In the genomic region with DNA sequence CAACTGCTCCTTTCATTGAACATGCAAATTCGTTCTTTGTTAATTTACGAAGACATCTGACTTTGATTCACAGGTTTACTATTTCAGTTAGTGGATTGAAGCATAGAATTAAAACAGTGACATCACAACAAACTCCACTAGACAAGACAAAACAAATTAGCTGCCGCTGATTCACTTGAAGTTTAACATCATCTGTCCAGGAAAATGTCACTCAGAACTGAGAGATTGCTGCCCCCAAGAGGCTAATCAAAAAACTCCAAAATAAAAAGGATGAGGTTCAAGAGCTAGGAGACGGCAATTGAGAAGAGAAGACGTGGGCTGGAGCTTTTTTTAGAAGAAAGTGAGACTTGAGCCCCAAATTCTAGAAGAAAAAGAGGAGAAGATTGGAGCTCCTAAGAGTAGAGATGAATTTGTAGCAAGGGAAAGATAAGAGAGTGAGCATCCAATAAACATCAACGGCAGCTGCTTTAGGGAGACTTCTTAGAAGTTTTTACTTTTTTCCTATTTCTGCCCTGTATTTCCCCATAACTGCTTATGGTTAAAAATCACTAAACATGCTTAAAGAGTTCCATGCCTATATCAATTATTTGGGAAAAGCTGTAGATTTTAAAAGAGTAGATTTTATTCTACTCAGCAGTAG, we compare ENCODE assay signal across 8 cellular contexts. TPM values are rescaled to one million over a fixed set of nuclear protein-coding genes. Genes with fewer than 3 reads are reported as not detected.
A peak's percentile ranks its signal among the peaks of the same experiment; 100 is the strongest.
DNase-seq lines count a peak whose midpoint lies in the region; FAIRE-seq and TF ChIP-seq lines count a peak whose summit lies in the region.

No MANE protein-coding gene starts in this region.

- no peak overlapping the region for H4K91ac ChIP-seq in H9 (ENCODE audit: insufficient read length, low read depth, low read length)

- H3K4me1 ChIP-seq in H9 (ENCODE audit: insufficient read depth, low read length): no peaks in the 10 kb centered on the region
- H3K4me1 ChIP-seq in spleen: no peaks in the 10 kb centered on the region

- no peaks in the 10 kb centered on the region for H3K9me3 ChIP-seq in H9 (ENCODE audit: control insufficient read depth, low read depth, low read length)
- H3K9me3 ChIP-seq in spleen: no peaks in the 10 kb centered on the region

- TF ChIP-seq POLR2A in spleen (IDR thresholded peaks at IDR 0.05): no peak
- TF ChIP-seq POLR2A in lower leg skin (IDR thresholded peaks at IDR 0.05): no peak

- no peak overlapping the region for H4K5ac ChIP-seq in H9 (ENCODE audit: insufficient read length, low read depth, low read length)

- TF ChIP-seq CTCF in H9 (conservative IDR thresholded peaks at IDR 0.05) (peak; percentile 68), spleen (IDR thresholded peaks at IDR 0.05 in 8 of 11, conservative IDR thresholded peaks at IDR 0.05 in 3 of 11) (peak in 6 of 11 experiments; percentile 14 to 44 (median 36)), lower leg skin (IDR thresholded peaks at IDR 0.05) (no peak)

- H2BK5ac ChIP-seq in H9 (ENCODE audit: insufficient read length, low read length): no peak overlapping the region

- H3K27ac ChIP-seq in H9 (ENCODE audit: insufficient read length, low read depth, low read length) (no peak overlapping the region), spleen (no peak overlapping the region)

- H3K9me3 Mint-ChIP-seq in activated naive CD4-positive, alpha-beta T cell treated with anti-CD3 and anti-CD28 coated beads for 36 hours: no peaks in the 10 kb centered on the region
- no peaks in the 10 kb centered on the region for H3K9me3 Mint-ChIP-seq in H9

- no peaks in the 10 kb centered on the region for H3K79me2 ChIP-seq in H9 (ENCODE audit: insufficient read depth, low read length)

- H3K4me2 ChIP-seq in H9 (ENCODE audit: insufficient read depth, insufficient read length, low read length): no peak overlapping the region

- H2AFZ ChIP-seq in H9 (ENCODE audit: low read length): no peak overlapping the region

- H3K4me3 ChIP-seq in spleen (no peak overlapping the region), lower leg skin (ENCODE audit: low read depth, poor library complexity, severe bottlenecking) (no peak overlapping the region)

- no peaks in the 10 kb centered on the region for H3K36me3 ChIP-seq in spleen

- no peak overlapping the region for H3K18ac ChIP-seq in H9 (ENCODE audit: insufficient read length, low read depth, low read length)

- H3K4me1 Mint-ChIP-seq in activated naive CD4-positive, alpha-beta T cell treated with anti-CD3 and anti-CD28 coated beads for 36 hours (ENCODE audit: low read depth): peaks cover 3% of the 10 kb centered on the region
- peaks cover 0 to 2% of the 10 kb centered on the region in 2 experiments; a peak in 2 of 4 replicates for H3K4me1 Mint-ChIP-seq in H9

- no peak overlapping the region for H2AK5ac ChIP-seq in H9 (ENCODE audit: insufficient read length, low read length)

- H3K27ac Mint-ChIP-seq in activated naive CD4-positive, alpha-beta T cell treated with anti-CD3 and anti-CD28 coated beads for 36 hours: no peak overlapping the region
- no peak overlapping the region for H3K27ac Mint-ChIP-seq in H9

- H2BK15ac ChIP-seq in H9 (ENCODE audit: low read depth, low read length): no peak overlapping the region

- FAIRE-seq in TTC549 (lab: Jason Lieb, UNC) (peak; percentile 68), frontal cortex (lab: Jason Lieb, UNC) (peak; percentile 36)

- WGBS in H9 (ENCODE audit: extremely low coverage, insufficient read length, low lambda C conversion rate): no CpG with 5 or more reads among the region's 6 CpGs
- WGBS in spleen, 5 donors: 33 to 45% (median 37%) methylated on average over 6 of the region's 6 CpGs
- whole genome bisulfite sequencing in lower leg skin, 2 donors: 22 to 32% methylated on average over 6 of the region's 6 CpGs

- H3K9ac ChIP-seq in H9 (ENCODE audit: extremely low read depth, insufficient read length, low read length): no peak overlapping the region

- H3K23ac ChIP-seq in H9 (ENCODE audit: insufficient read length, low read depth, low read length): no peak overlapping the region

- H3K79me1 ChIP-seq in H9 (ENCODE audit: insufficient read depth, low read depth, low read length, poor library complexity, severe bottlenecking): no peaks in the 10 kb centered on the region

- intact Hi-C loops in activated naive CD4-positive, alpha-beta T cell treated with anti-CD3 and anti-CD28 coated beads for 36 hours (cut with micrococcal nuclease): loop anchor here (1.0 to 5.0 kb wide), 6 partner anchors 99 to 1412 kb away; a partner anchor contains a TSS
- intact Hi-C loops in spleen (cut with DNase I; ENCODE audit: low total_unique reads): loop anchor here (10.0 kb wide), 3 partner anchors 411 to 1401 kb away; no protein-coding TSS in a partner anchor
- intact Hi-C loops in lower leg skin (cut with DNase I; ENCODE audit: low total_unique reads): loop anchor here (10.0 kb wide), 2 partner anchors 611 to 1411 kb away; no protein-coding TSS in a partner anchor

- H3T11ph ChIP-seq in H9 (ENCODE audit: low read length): no peak overlapping the region

- no peaks in the 10 kb centered on the region for H3K36me3 Mint-ChIP-seq in activated naive CD4-positive, alpha-beta T cell treated with anti-CD3 and anti-CD28 coated beads for 36 hours (ENCODE audit: low read depth)
- H3K36me3 Mint-ChIP-seq in H9 (ENCODE audit: insufficient read depth in 1 of 3, low read depth in 3 of 3): no peaks in the 10 kb centered on the region

- CTCF ChIA-PET in activated naive CD4-positive, alpha-beta T cell treated with anti-CD3 and anti-CD28 coated beads for 36 hours (lab: Charles Lee): interaction anchor here (0.6 to 1.6 kb wide), 25 partner anchors 9 to 1411 kb away, joined by 3 to 15 read pairs (median 4); no protein-coding TSS in a partner anchor

- no peak overlapping the region for H3K56ac ChIP-seq in H9 (ENCODE audit: insufficient read length, low read depth, low read length)

- no peak overlapping the region for H3K4me3 Mint-ChIP-seq in activated naive CD4-positive, alpha-beta T cell treated with anti-CD3 and anti-CD28 coated beads for 36 hours
- H3K4me3 Mint-ChIP-seq in H9: no peak overlapping the region

- peak; percentile 27 for DNase-seq in activated naive CD4-positive, alpha-beta T cell treated with anti-CD3 and anti-CD28 coated beads for 36 hours
- no peak for DNase-seq in activated naive CD4-positive, alpha-beta T cell treated with Interleukin-2 at 50 U/mL for 16 hours
- DNase-seq in H9 (no peak), NCI-H1092 treated with DMSO at 0.1 percent for 48 hours (lab: John Stamatoyannopoulos, UW) (peak; percentile 78), frontal cortex (ENCODE audit: low spot score in 2 of 2) (peak in 1 of 2 donors; percentile 22), spleen (no peak), lower leg skin (ENCODE audit: low spot score in 2 of 2) (no peak)

- no peak overlapping the region for H2BK12ac ChIP-seq in H9 (ENCODE audit: insufficient read length, low read depth, low read length)

- no peaks in the 10 kb centered on the region for H4K20me1 ChIP-seq in H9 (ENCODE audit: control insufficient read depth, insufficient read depth, insufficient read length)

- no peak overlapping the region for H2BK20ac ChIP-seq in H9 (ENCODE audit: low read depth, low read length, poor library complexity, severe bottlenecking)

- no peak overlapping the region for H3K14ac ChIP-seq in H9 (ENCODE audit: insufficient read depth, low read length)

- no peak overlapping the region for H4K8ac ChIP-seq in H9 (replicated peaks; ENCODE audit: insufficient read length, low read depth, low read length)

- H2BK120ac ChIP-seq in H9 (ENCODE audit: low read depth, low read length, poor library complexity, severe bottlenecking): no peak overlapping the region

- no peaks in the 10 kb centered on the region for H3K27me3 ChIP-seq in H9 (ENCODE audit: insufficient read depth, low read length)
- peaks cover 0 to 8% (median 0%) of the 10 kb centered on the region in 7 donors for H3K27me3 ChIP-seq in spleen (replicated peaks in 1 of 7)

- peaks cover 4% of the 10 kb centered on the region for H3K27me3 Mint-ChIP-seq in activated naive CD4-positive, alpha-beta T cell treated with anti-CD3 and anti-CD28 coated beads for 36 hours (ENCODE audit: low read depth)
- H3K27me3 Mint-ChIP-seq in H9 (ENCODE audit: low read depth): no peaks in the 10 kb centered on the region; the same call in 1 of the 2 replicates

- H3K4ac ChIP-seq in H9 (ENCODE audit: low read depth, low read length): no peak overlapping the region

- H3K23me2 ChIP-seq in H9 (ENCODE audit: insufficient read length, low read depth, low read length, poor library complexity, severe bottlenecking): no peaks in the 10 kb centered on the region

RNA-seq across cellular contexts. Expression of a gene that starts 40.8 kb away (rescaled TPM):
- total RNA-seq in activated naive CD4-positive, alpha-beta T cell treated with anti-CD3 and anti-CD28 coated beads for 36 hours: 10 to 100 TPM; 51.9 to 54.7 TPM
- 60.0 and 63.5 TPM in 2 replicates for total RNA-seq in H9 (2021)
- total RNA-seq in frontal cortex: 57.5 TPM
- 10 to 100 TPM; 47.3 to 95.5 (median 58.2) TPM for total RNA-seq in spleen
- 10 to 100 TPM; 19.5 to 25.4 (median 22.2) TPM for polyA plus RNA-seq in spleen
- 10 to 100 TPM; 24.5 to 32.2 (median 26.8) TPM for total RNA-seq in lower leg skin

Comparison
In these comparisons a context has a peak if more than half of its experiments do, and no peak if none do; other contexts are left out.
1. DNase-seq: peak in activated naive CD4-positive, alpha-beta T cell treated with anti-CD3 and anti-CD28 coated beads for 36 hours (single experiment) and NCI-H1092 treated with DMSO at 0.1 percent for 48 hours (single experiment); none in activated naive CD4-positive, alpha-beta T cell treated with Interleukin-2 at 50 U/mL for 16 hours (single experiment), H9 (single experiment), spleen (single experiment) and lower leg skin (0 of 2).
2. CTCF ChIP-seq: peak in H9 (single experiment) and spleen (6 of 11); none in lower leg skin (0 of 3).